15 cellular contexts compared by ENCODE assay signal in the genomic region with DNA sequence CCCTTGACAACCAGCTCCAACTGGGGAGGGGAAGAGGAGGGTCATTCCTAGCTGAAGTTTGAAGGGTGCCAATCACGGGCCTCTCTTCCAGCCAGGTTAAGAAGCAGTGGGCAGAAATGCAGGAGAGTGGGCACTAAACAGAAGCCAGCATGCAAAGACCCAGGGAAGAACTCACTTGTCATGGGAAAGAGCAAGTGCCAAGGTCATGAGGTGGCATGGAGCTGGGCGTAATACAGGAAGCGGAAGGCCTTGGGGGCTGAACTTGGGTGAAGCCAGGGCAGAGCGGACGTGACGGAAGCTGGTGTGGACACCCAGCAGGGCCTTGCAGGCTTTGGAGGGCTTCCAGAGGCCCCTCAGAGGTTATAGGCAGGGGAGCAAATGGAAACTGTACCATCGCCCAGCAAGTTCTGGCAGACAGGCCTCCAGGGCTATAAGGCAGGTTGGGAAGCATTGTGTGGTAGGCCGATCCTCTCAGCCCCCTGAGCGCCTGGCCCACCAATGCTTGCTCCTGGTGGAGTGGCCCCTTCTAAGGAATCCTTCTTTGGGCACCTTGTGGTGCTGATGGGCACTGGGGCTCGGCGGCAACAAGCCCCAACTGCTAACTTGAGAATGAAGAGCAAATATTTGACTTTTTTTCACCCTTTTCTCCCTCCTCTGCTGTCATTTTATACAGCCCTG.
"Had no signal": no experiment of that assay in that cellular context is flagged by ENCODE, and none has a peak within 500 bp of the region (broad histone marks: within the 10 kb centered on the region; RNA-seq: fewer than 3 reads in every experiment).

No MANE protein-coding gene starts in this region.

- H3K4me1 Mint-ChIP-seq: naive B cell had no signal

- H3K9me3 ChIP-seq: breast epithelium had no signal

- H3K27me3 ChIP-seq: breast epithelium had no signal

- H3K4me3 ChIP-seq: breast epithelium, dorsolateral prefrontal cortex had no signal

- H3K4me3 Mint-ChIP-seq: activated T-cell treated with anti-CD3 and anti-CD28 coated beads, Interleukin-2, amount 50 U/mL, for 72 hours; naive B cell; stimulated activated naive CD8-positive, alpha-beta T cell treated with anti-CD3 and anti-CD28 coated beads, Interleukin-15, Interleukin-2, amounts not matched to agents 100 ng/mL and 50 ng/mL, for 24 hours had no signal

- H3K9me3 Mint-ChIP-seq: activated T-cell treated with anti-CD3 and anti-CD28 coated beads, Interleukin-2, amount 50 U/mL, for 72 hours; naive B cell; stimulated activated naive CD8-positive, alpha-beta T cell treated with anti-CD3 and anti-CD28 coated beads, Interleukin-15, Interleukin-2, amounts not matched to agents 100 ng/mL and 50 ng/mL, for 24 hours had no signal

- ATAC-seq: activated T-cell treated with anti-CD3 and anti-CD28 coated beads, Interleukin-2, amount 50 U/mL, for 72 hours had no signal

- DNase-seq: activated CD4-positive, alpha-beta T cell treated with anti-CD3 and anti-CD28 coated beads, Interleukin-2, amount 50 U/mL, for 48 hours; activated CD8-positive, alpha-beta memory T cell treated with anti-CD3 and anti-CD28 coated beads, Interleukin-2, amount 50 U/mL, for 4 hours; activated T-cell treated with anti-CD3 and anti-CD28 coated beads, Interleukin-2, amount 50 U/mL, for 72 hours; aorta; dorsolateral prefrontal cortex; head of caudate nucleus; naive B cell; stimulated activated CD4-positive, alpha-beta T cell treated with anti-CD3 and anti-CD28 coated beads, Interleukin-15, amount 100 ng/mL, for 24 hours; stimulated activated CD4-positive, alpha-beta T cell treated with anti-CD3 and anti-CD28 coated beads, Interleukin-4, amount 100 ng/mL, for 24 hours; T-helper 2 cell had no signal

- H3K27ac ChIP-seq: breast epithelium, dorsolateral prefrontal cortex had no signal

- H3K36me3 Mint-ChIP-seq: naive B cell had no signal

- FAIRE-seq: endometrium, TTC549, urothelium cell line had no signal

- H3K4me1 ChIP-seq: breast epithelium had no signal

- H3K36me3 ChIP-seq: breast epithelium had no signal

- H3K27ac Mint-ChIP-seq: activated T-cell treated with anti-CD3 and anti-CD28 coated beads, Interleukin-2, amount 50 U/mL, for 72 hours; naive B cell; stimulated activated naive CD8-positive, alpha-beta T cell treated with anti-CD3 and anti-CD28 coated beads, Interleukin-15, Interleukin-2, amounts not matched to agents 100 ng/mL and 50 ng/mL, for 24 hours had no signal
